1 cellular context compared by ENCODE assay signal in genomic region chr12:106773945-106774807, GRCh38.
A peak's percentile ranks its signal among the peaks of the same experiment; 100 is the strongest.
TF ChIP-seq lines count a peak whose summit lies in the region.

Gene RIC8B, plus strand, starts transcription at chr12:106774682. Its CDS starts 64 bp downstream, at chr12:106774746.

TF ChIP-seq in HepG2, 621 proteins besides CTCF, POLR2A, EP300 and RAD21 (continued from another document and continues in another):
- TF ChIP-seq GLMP (CRISPR knock-in tag; IDR thresholded peaks at IDR 0.05; ENCODE audit: borderline replicate concordance) (no peak), ZBTB10 (CRISPR knock-in tag; IDR thresholded peaks at IDR 0.05; ENCODE audit: borderline replicate concordance) (no peak), ZBTB38 (CRISPR knock-in tag; IDR thresholded peaks at IDR 0.05) (0 out of 2 replicates have a peak, but pooled peaks have one; percentile 4), ZNF670 (CRISPR knock-in tag; IDR thresholded peaks at IDR 0.05; ENCODE audit: borderline replicate concordance) (no peak; the same call in 1 of the 2 replicates), TEAD2 (CRISPR knock-in tag; IDR thresholded peaks at IDR 0.05) (no peak), BORCS8-MEF2B (CRISPR knock-in tag; IDR thresholded peaks at IDR 0.05) (peak; percentile 74), ZNF615 (CRISPR knock-in tag; IDR thresholded peaks at IDR 0.05; ENCODE audit: borderline replicate concordance) (no peak), SKI (IDR thresholded peaks at IDR 0.05; ENCODE audit: partially characterized antibody) (peak; percentile 78), HINFP (CRISPR knock-in tag; IDR thresholded peaks at IDR 0.05; ENCODE audit: low read depth) (peak; percentile 97), ZNF883 (CRISPR knock-in tag; IDR thresholded peaks at IDR 0.05; ENCODE audit: not compliant biosample characterization) (peak; percentile 79), GTF2F1 (IDR thresholded peaks at IDR 0.05; ENCODE audit: low read length) (no peak; the same call in 1 of the 2 replicates), ZNF274 (CRISPR knock-in tag; IDR thresholded peaks at IDR 0.05) (peak; percentile 47; the same call in 1 of the 2 replicates), IRF2 (CRISPR knock-in tag; IDR thresholded peaks at IDR 0.05) (peak; percentile 89), ATF6 (CRISPR knock-in tag; conservative IDR thresholded peaks at IDR 0.05) (no peak), ETV5 (CRISPR knock-in tag; IDR thresholded peaks at IDR 0.05; ENCODE audit: borderline replicate concordance) (peak; percentile 94), PCBP2 (optimal IDR thresholded peaks at IDR 0.05; ENCODE audit: low read depth, low read length, poor library complexity, severe bottlenecking) (no peak), TBX2 (CRISPR knock-in tag; IDR thresholded peaks at IDR 0.05; ENCODE audit: borderline replicate concordance) (peak; percentile 60; the same call in 1 of the 2 replicates), ZNF790 (CRISPR knock-in tag; IDR thresholded peaks at IDR 0.05; ENCODE audit: borderline replicate concordance) (no peak; the same call in 1 of the 2 replicates), NR2F2 (IDR thresholded peaks at IDR 0.05; ENCODE audit: borderline replicate concordance, low read depth) (no peak), ZNF781 (CRISPR knock-in tag; IDR thresholded peaks at IDR 0.05; ENCODE audit: borderline replicate concordance, not compliant biosample characterization) (no peak), MYC (CRISPR knock-in tag; IDR thresholded peaks at IDR 0.05; ENCODE audit: borderline replicate concordance) (peak; percentile 67; the same call in 1 of the 2 replicates), GMEB2 (CRISPR knock-in tag; IDR thresholded peaks at IDR 0.05; ENCODE audit: low read depth) (peak; percentile 20), ZSCAN31 (CRISPR knock-in tag; IDR thresholded peaks at IDR 0.05; ENCODE audit: low read depth) (peak; percentile 67), SOX6 (IDR thresholded peaks at IDR 0.05) (no peak), SOX6 (CRISPR knock-in tag; IDR thresholded peaks at IDR 0.05) (peak; percentile 64; the same call in 1 of the 2 replicates), ZBTB39 (CRISPR knock-in tag; IDR thresholded peaks at IDR 0.05) (peak; percentile 88), ZNF101 (CRISPR knock-in tag; IDR thresholded peaks at IDR 0.05; ENCODE audit: borderline replicate concordance, low read depth) (no peak), IRF1 (CRISPR knock-in tag; IDR thresholded peaks at IDR 0.05; ENCODE audit: low read depth) (no peak; the same call in 1 of the 2 replicates), MYNN (CRISPR knock-in tag; IDR thresholded peaks at IDR 0.05; ENCODE audit: low read depth) (no peak), ZNF18 (CRISPR knock-in tag; IDR thresholded peaks at IDR 0.05; ENCODE audit: insufficient replicate concordance) (no peak), ZSCAN12 (CRISPR knock-in tag; IDR thresholded peaks at IDR 0.05) (no peak), ZNF20 (CRISPR knock-in tag; IDR thresholded peaks at IDR 0.05) (no peak), SMAD3 (CRISPR knock-in tag; IDR thresholded peaks at IDR 0.05) (peak; percentile 19; the same call in 1 of the 2 replicates)
- TF ChIP-seq, protein P1, sequence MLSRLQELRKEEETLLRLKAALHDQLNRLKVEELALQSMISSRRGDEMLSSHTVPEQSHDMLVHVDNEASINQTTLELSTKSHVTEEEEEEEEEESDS (CRISPR knock-in tag; IDR thresholded peaks at IDR 0.05; ENCODE audit: borderline replicate concordance) = no peak
- TF ChIP-seq, protein P2, sequence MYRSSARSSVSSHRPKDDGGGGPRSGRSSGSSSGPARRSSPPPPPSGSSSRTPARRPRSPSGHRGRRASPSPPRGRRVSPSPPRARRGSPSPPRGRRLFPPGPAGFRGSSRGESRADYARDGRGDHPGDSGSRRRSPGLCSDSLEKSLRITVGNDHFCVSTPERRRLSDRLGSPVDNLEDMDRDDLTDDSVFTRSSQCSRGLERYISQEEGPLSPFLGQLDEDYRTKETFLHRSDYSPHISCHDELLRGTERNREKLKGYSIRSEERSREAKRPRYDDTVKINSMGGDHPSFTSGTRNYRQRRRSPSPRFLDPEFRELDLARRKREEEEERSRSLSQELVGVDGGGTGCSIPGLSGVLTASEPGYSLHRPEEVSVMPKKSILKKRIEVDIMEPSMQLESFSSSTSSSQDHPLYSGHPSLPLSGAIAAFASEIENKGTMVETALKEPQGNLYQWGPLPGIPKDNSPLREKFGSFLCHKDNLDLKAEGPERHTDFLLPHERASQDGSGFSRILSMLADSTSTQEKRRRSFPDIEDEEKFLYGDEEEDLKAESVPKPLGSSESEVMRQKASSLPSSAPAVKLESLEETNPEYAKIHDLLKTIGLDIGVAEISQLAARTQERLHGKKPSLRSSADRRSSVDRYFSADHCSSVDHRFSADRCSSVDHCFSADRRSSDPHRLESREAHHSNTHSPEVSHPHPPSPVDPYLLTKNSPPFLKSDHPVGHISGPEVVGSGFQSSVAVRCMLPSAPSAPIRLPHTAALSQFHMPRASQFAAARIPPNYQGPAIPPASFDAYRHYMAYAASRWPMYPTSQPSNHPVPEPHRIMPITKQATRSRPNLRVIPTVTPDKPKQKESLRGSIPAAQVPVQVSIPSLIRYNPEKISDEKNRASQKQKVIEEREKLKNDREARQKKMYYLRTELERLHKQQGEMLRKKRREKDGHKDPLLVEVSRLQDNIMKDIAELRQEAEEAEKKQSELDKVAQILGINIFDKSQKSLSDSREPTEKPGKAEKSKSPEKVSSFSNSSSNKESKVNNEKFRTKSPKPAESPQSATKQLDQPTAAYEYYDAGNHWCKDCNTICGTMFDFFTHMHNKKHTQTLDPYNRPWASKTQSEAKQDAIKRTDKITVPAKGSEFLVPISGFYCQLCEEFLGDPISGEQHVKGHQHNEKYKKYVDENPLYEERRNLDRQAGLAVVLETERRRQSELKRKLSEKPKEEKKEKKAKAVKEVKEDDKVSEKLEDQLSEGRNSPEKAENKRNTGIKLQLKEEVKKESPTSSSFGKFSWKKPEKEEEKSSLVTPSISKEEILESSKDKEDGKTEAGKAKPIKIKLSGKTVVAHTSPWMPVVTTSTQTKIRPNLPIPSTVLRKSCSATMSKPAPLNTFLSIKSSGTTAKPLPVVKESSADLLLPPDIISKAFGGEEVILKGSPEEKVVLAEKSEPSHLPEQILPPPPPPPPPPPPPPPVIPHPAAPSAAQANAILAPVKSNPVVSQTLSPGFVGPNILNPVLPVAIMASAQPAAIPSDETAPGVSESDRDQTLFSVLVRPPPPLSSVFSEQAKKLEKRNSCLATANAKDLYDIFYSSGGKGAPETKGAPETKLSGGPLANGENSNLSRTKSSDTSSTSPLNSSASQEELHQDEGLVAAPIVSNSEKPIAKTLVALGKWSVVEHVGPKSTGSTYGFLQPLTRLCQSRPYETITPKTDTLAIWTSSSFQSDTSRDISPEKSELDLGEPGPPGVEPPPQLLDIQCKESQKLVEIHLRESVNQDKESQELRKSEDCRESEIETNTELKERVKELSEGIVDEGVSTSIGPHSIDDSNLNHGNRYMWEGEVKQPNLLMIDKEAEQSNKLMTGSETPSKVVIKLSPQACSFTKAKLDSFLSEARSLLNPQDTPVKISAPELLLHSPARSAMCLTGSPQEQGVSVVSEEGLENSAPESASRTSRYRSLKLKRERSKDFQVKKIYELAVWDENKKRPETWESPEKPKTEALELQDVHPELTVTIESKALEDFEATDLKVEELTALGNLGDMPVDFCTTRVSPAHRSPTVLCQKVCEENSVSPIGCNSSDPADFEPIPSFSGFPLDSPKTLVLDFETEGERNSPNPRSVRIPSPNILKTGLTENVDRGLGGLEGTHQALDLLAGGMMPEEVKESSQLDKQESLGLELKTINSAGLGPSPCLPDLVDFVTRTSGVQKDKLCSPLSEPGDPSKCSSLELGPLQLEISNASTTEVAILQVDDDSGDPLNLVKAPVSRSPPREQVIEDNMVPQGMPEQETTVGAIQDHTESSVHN (CRISPR knock-in tag; IDR thresholded peaks at IDR 0.05) = no peak
